ENCODE assay signal across 9 cellular contexts in the genomic region with DNA sequence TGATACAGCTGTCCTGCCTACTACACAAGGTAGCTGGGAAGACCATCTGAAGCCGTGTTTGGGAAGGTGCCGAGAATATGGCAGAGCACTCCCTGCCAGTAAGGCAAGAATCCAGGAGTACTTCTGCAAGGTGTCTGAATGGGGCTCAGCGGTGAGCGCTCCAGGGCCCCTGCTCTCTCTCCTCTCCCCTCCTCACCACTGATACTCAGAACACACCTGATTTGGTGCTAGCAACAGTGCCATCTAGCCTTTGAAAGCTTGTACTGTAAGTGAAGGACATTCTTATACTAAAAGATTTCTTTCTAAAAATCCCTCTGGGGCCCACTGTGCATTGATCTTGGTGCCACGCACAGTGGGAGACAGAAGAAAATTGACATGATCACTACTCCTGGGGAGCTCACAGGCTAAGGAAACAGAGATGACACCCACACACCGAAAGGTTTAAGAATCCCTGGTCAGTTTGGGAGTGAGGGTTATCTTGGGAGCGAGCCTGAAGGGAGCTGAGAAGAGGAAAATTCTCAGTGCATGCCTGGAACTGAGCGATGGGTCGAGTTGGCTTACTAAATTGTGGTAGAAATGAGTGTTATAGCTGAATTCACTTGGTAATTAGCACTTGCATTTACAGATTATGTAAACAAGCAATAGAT.
A peak's percentile ranks its signal among the peaks of the same experiment; 100 is the strongest.
DNase-seq lines count a peak whose midpoint lies in the region; ATAC-seq and TF ChIP-seq lines count a peak whose summit lies in the region.
"Had no signal": no experiment of that assay in that cellular context is flagged by ENCODE, and none has a peak within 500 bp of the region (broad histone marks: within the 10 kb centered on the region; RNA-seq: fewer than 3 reads in every experiment).

No MANE protein-coding gene starts in this region.

- H3K27ac Mint-ChIP-seq in stimulated activated memory B cell treated with anti-CD40 and anti-IgM and Interleukin-4, amounts not matched to agents 10 μg/mL and 1 μg/mL and 100 μg/mL, for 72 hours: no peak overlapping the region

- H3K4me1 Mint-ChIP-seq in stimulated activated memory B cell treated with anti-CD40 and anti-IgM and Interleukin-4, amounts not matched to agents 10 μg/mL and 1 μg/mL and 100 μg/mL, for 72 hours: no peaks in the 10 kb centered on the region
- H3K4me1 Mint-ChIP-seq: central memory CD8-positive, alpha-beta T cell had no signal

- ATAC-seq in HG02571 (IDR thresholded peaks at IDR 0.05; ENCODE audit: unreplicated experiment) (no peak), HG03469 (IDR thresholded peaks at IDR 0.05; ENCODE audit: unreplicated experiment) (no peak)
- no peak for ATAC-seq in stimulated activated memory B cell treated with anti-CD40 and anti-IgM and Interleukin-4, amounts not matched to agents 10 μg/mL and 1 μg/mL and 100 μg/mL, for 72 hours

- H3K4me3 Mint-ChIP-seq in stimulated activated memory B cell treated with anti-CD40 and anti-IgM and Interleukin-4, amounts not matched to agents 10 μg/mL and 1 μg/mL and 100 μg/mL, for 72 hours: no peak overlapping the region
- H3K4me3 Mint-ChIP-seq: central memory CD8-positive, alpha-beta T cell had no signal

- H3K9me3 Mint-ChIP-seq in stimulated activated memory B cell treated with anti-CD40 and anti-IgM and Interleukin-4, amounts not matched to agents 10 μg/mL and 1 μg/mL and 100 μg/mL, for 72 hours: no peaks in the 10 kb centered on the region
- H3K9me3 Mint-ChIP-seq: central memory CD8-positive, alpha-beta T cell had no signal

- DNase-seq in COR-L47 (lab: John Stamatoyannopoulos, UW) (peak; percentile 14), M059J (ENCODE audit: low read depth) (peak; percentile 50), iPS-NIHi11 (ENCODE audit: low spot score) (peak; percentile 65), GM20000 (ENCODE audit: low spot score) (no peak)

- H3K27ac ChIP-seq in VCaP: peak overlapping the region; percentile 64; the same call in 1 of the 2 replicates

- H3K36me3 Mint-ChIP-seq in stimulated activated memory B cell treated with anti-CD40 and anti-IgM and Interleukin-4, amounts not matched to agents 10 μg/mL and 1 μg/mL and 100 μg/mL, for 72 hours: no peaks in the 10 kb centered on the region

- H3K27me3 Mint-ChIP-seq in stimulated activated memory B cell treated with anti-CD40 and anti-IgM and Interleukin-4, amounts not matched to agents 10 μg/mL and 1 μg/mL and 100 μg/mL, for 72 hours: peaks cover 9% of the 10 kb centered on the region

- TF ChIP-seq CTCF in VCaP (conservative IDR thresholded peaks at IDR 0.05) (peak; percentile 88), GM20000 (IDR thresholded peaks at IDR 0.05; ENCODE audit: extremely low read depth, missing control alignments) (no peak)
